In the genomic region with DNA sequence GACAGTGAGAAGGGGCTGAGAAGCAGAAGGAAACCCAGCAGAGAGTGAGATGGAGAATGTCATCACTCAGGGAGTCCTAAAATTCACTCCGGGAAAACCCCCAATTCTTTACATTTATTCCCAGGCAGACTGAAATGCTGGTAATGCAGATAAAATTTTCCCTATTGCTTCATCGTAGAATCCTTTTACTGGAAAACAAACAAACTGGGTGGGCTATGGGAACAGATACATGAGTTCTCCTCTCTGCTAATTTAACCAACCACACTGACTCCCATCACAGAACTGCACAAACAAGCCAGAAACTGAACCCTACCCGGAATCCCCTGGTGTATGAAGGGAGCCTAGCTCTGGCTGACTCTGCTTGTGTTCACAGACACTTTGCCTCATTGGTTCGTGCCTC, we compare ENCODE assay signal across 22 cellular contexts. TPM values are rescaled to one million over a fixed set of nuclear protein-coding genes. Genes with fewer than 3 reads are reported as not detected.
DNase-seq lines count a peak whose midpoint lies in the region; ATAC-seq and TF ChIP-seq lines count a peak whose summit lies in the region.
"Had no signal": no experiment of that assay in that cellular context is flagged by ENCODE, and none has a peak within 500 bp of the region (broad histone marks: within the 10 kb centered on the region; RNA-seq: fewer than 3 reads in every experiment).

No MANE protein-coding gene starts in this region.

- H3K27ac ChIP-seq in right atrium auricular region: peak overlapping the region; percentile 46 to 66
- peak overlapping the region; percentile 36 for H3K27ac ChIP-seq in endodermal cell (ENCODE audit: low read depth, low read length)
- H3K27ac ChIP-seq in muscle layer of duodenum (ENCODE audit: low read length): peak overlapping the region; percentile 62
- H3K27ac ChIP-seq in vagina: peak overlapping the region; percentile 82
- H3K27ac ChIP-seq: neural progenitor cell had no signal

- ATAC-seq in left ventricle myocardium superior (no peak), HG03045 (IDR thresholded peaks at IDR 0.05; ENCODE audit: unreplicated experiment) (no peak)
- ATAC-seq: activated CD8-positive, alpha-beta T cell treated with anti-CD3 and anti-CD28 coated beads for 36 hours; HCT116 had no signal

- H3K4me3 Mint-ChIP-seq in endodermal cell (no peak overlapping the region), Calu3 (ENCODE audit: low read depth, unreplicated experiment) (no peak overlapping the region)
- H3K4me3 Mint-ChIP-seq: activated CD8-positive, alpha-beta T cell treated with anti-CD3 and anti-CD28 coated beads for 36 hours; activated T-helper 1 cell treated with anti-CD3 and anti-CD28 coated beads, Interleukin-12 subunit alpha, Interleukin-12 subunit beta, Interleukin-2, Interleukin-4 antibody, amounts not matched to agents 30 ng/mL and 10 ng/mL and 1 ng/mL, durations not matched to agents 14 hours and 24 hours and 36 hours; CD4-positive, alpha-beta T cell; immature natural killer cell; neural progenitor cell had no signal

- intact Hi-C loops in left ventricle myocardium superior (cut with micrococcal nuclease) (no loop called here), vagina (cut with DNase I) (loop anchor here (5.0 to 10.0 kb wide), 2 partner anchors 62 to 144 kb away; no protein-coding TSS in a partner anchor), Calu3 (cut with micrococcal nuclease; ENCODE audit: unreplicated experiment) (loop anchor here (5.0 to 10.0 kb wide), 2 partner anchors 62 to 254 kb away; no protein-coding TSS in a partner anchor)

- no peak overlapping the region for H3K27ac Mint-ChIP-seq in endodermal cell
- no peak overlapping the region for H3K27ac Mint-ChIP-seq in Calu3 (ENCODE audit: unreplicated experiment)
- H3K27ac Mint-ChIP-seq: activated CD8-positive, alpha-beta T cell treated with anti-CD3 and anti-CD28 coated beads for 36 hours; activated T-helper 1 cell treated with anti-CD3 and anti-CD28 coated beads, Interleukin-12 subunit alpha, Interleukin-12 subunit beta, Interleukin-2, Interleukin-4 antibody, amounts not matched to agents 30 ng/mL and 10 ng/mL and 1 ng/mL, durations not matched to agents 14 hours and 24 hours and 36 hours; CD4-positive, alpha-beta T cell; immature natural killer cell; neural progenitor cell had no signal

- DNase-seq in right atrium auricular region (ENCODE audit: low spot score) (no peak), left ventricle myocardium superior (no peak), endodermal cell (no peak), vagina (ENCODE audit: extremely low spot score in 2 of 2) (no peak), Calu3 (no peak), T-helper 1 cell (no peak)
- DNase-seq: 8988T; activated CD8-positive, alpha-beta T cell treated with anti-CD3 and anti-CD28 coated beads for 36 hours; aorta; CD4-positive, alpha-beta T cell; effector CD4-positive, alpha-beta T cell; immature natural killer cell; KBM-7; NCI-H1105; stimulated activated naive CD4-positive, alpha-beta T cell had no signal

- CTCF ChIA-PET in Calu3 (lab: Charles Lee): no interaction called here

- H3K9ac ChIP-seq in endodermal cell (ENCODE audit: extremely low read depth, low read length, poor library complexity, severe bottlenecking): no peak overlapping the region
- H3K9ac ChIP-seq: neural progenitor cell had no signal

- no peak for TF ChIP-seq CTCF in right atrium auricular region (IDR thresholded peaks at IDR 0.05)
- TF ChIP-seq CTCF in endodermal cell (conservative IDR thresholded peaks at IDR 0.05): no peak
- no peak for TF ChIP-seq CTCF in vagina (IDR thresholded peaks at IDR 0.05)
- no peak for TF ChIP-seq CTCF in Calu3 (IDR thresholded peaks at IDR 0.05; ENCODE audit: unreplicated experiment)

- H3K4me1 ChIP-seq in right atrium auricular region (peaks cover 0 to 13% of the 10 kb centered on the region in 2 donors), endodermal cell (ENCODE audit: control insufficient read depth, insufficient read depth, low read length) (no peaks in the 10 kb centered on the region), muscle layer of duodenum (ENCODE audit: control insufficient read depth in 1 of 2, insufficient read depth in 2 of 2, low read length in 2 of 2) (peaks cover 0 to 21% of the 10 kb centered on the region in 2 donors), vagina (peaks cover 48% of the 10 kb centered on the region)
- H3K4me1 ChIP-seq: neural progenitor cell had no signal

- H3K36me3 Mint-ChIP-seq in endodermal cell (ENCODE audit: low read depth) (peaks cover 10% of the 10 kb centered on the region), Calu3 (ENCODE audit: insufficient read depth, unreplicated experiment) (no peaks in the 10 kb centered on the region)

- H3K27me3 ChIP-seq in right atrium auricular region: no peaks in the 10 kb centered on the region
- H3K27me3 ChIP-seq in endodermal cell (ENCODE audit: control insufficient read depth, insufficient read depth, low read length, poor library complexity, severe bottlenecking): no peaks in the 10 kb centered on the region
- H3K27me3 ChIP-seq in muscle layer of duodenum (ENCODE audit: low read depth, low read length): no peaks in the 10 kb centered on the region
- H3K27me3 ChIP-seq in vagina: no peaks in the 10 kb centered on the region
- H3K27me3 ChIP-seq: neural progenitor cell had no signal

- H3K27me3 Mint-ChIP-seq in endodermal cell (ENCODE audit: insufficient read depth) (no peaks in the 10 kb centered on the region), Calu3 (ENCODE audit: unreplicated experiment) (no peaks in the 10 kb centered on the region)
- H3K27me3 Mint-ChIP-seq: activated CD8-positive, alpha-beta T cell treated with anti-CD3 and anti-CD28 coated beads for 36 hours; CD4-positive, alpha-beta T cell had no signal

- no TSS peak for BruUV-seq in Calu3 (replicated peaks; lab: Mats Ljungman, UMichigan)

- H3K4me1 Mint-ChIP-seq in endodermal cell (peaks cover 4% of the 10 kb centered on the region), Calu3 (ENCODE audit: low read depth, unreplicated experiment) (peaks cover 8% of the 10 kb centered on the region)
- H3K4me1 Mint-ChIP-seq: immature natural killer cell, neural progenitor cell had no signal

- H3K36me3 ChIP-seq in right atrium auricular region: peaks cover 35% of the 10 kb centered on the region
- H3K36me3 ChIP-seq in endodermal cell (ENCODE audit: control insufficient read depth, insufficient read depth, low read length): peaks cover 20% of the 10 kb centered on the region
- peaks cover 25 to 32% of the 10 kb centered on the region in 2 donors for H3K36me3 ChIP-seq in muscle layer of duodenum (ENCODE audit: control insufficient read depth in 1 of 2, insufficient read depth in 2 of 2, low read length in 2 of 2)
- H3K36me3 ChIP-seq in vagina: peaks cover 0 to 12% of the 10 kb centered on the region in 2 donors
- H3K36me3 ChIP-seq: neural progenitor cell had no signal

- H3K9me3 Mint-ChIP-seq in endodermal cell (no peaks in the 10 kb centered on the region), Calu3 (ENCODE audit: low read depth, unreplicated experiment) (no peaks in the 10 kb centered on the region)
- H3K9me3 Mint-ChIP-seq: activated T-helper 1 cell treated with anti-CD3 and anti-CD28 coated beads, Interleukin-12 subunit alpha, Interleukin-12 subunit beta, Interleukin-2, Interleukin-4 antibody, amounts not matched to agents 30 ng/mL and 10 ng/mL and 1 ng/mL, durations not matched to agents 14 hours and 24 hours and 36 hours had no signal

- no peak overlapping the region for H3K4me3 ChIP-seq in right atrium auricular region
- H3K4me3 ChIP-seq in endodermal cell (ENCODE audit: low read length): no peak overlapping the region
- no peak overlapping the region for H3K4me3 ChIP-seq in muscle layer of duodenum (ENCODE audit: low read depth in 1 of 2, low read length in 2 of 2)
- H3K4me3 ChIP-seq in vagina: no peak overlapping the region
- H3K4me3 ChIP-seq: neural progenitor cell, skin epidermis had no signal

- H3K9me3 ChIP-seq in right atrium auricular region: no peaks in the 10 kb centered on the region
- H3K9me3 ChIP-seq in endodermal cell (ENCODE audit: control insufficient read depth, low read length): no peaks in the 10 kb centered on the region
- no peaks in the 10 kb centered on the region for H3K9me3 ChIP-seq in muscle layer of duodenum (ENCODE audit: control insufficient read depth in 1 of 2, low read length in 2 of 2)
- H3K9me3 ChIP-seq in vagina: no peaks in the 10 kb centered on the region

- TF ChIP-seq POLR2A in vagina (IDR thresholded peaks at IDR 0.05): no peak

- WGBS in endodermal cell (ENCODE audit: insufficient coverage in 1 of 2, insufficient read length in 1 of 2), 2 experiments: 93 to 100% methylated on average over 1 to 4 of the region's 4 CpGs

RNA-seq across cellular contexts. Expression of gene HEBP1, which starts 20.9 kb away (rescaled TPM):
- total RNA-seq in right atrium auricular region (10 to 100 TPM; 29.4 to 30.0 TPM), left ventricle myocardium superior (68.3 TPM), endodermal cell (10 to 100 TPM; 27.4 to 29.1 TPM), vagina (47.6 TPM), Calu3 (2022) (10.6 and 10.9 TPM in 2 replicates)
- 38.6 TPM for polyA plus RNA-seq in endodermal cell (2013, experiment 1 of 2)
- 38.0 TPM for polyA plus RNA-seq in endodermal cell (2013, experiment 2 of 2)

RNA-seq across cellular contexts. Expression of gene GPRC5D, which starts 27.2 kb away (rescaled TPM):
- total RNA-seq in right atrium auricular region (not detected), left ventricle myocardium superior (not detected), endodermal cell (not detected), vagina (not detected), Calu3 (2022) (not detected in 2 replicates)
- polyA plus RNA-seq in endodermal cell (2013, experiment 1 of 2): not detected
- not detected for polyA plus RNA-seq in endodermal cell (2013, experiment 2 of 2)
- total RNA-seq: activated CD8-positive, alpha-beta T cell treated with anti-CD3 and anti-CD28 coated beads for 36 hours; activated T-helper 1 cell treated with anti-CD3 and anti-CD28 coated beads, Interleukin-12 subunit alpha, Interleukin-12 subunit beta, Interleukin-2, Interleukin-4 antibody, amounts not matched to agents 30 ng/mL and 10 ng/mL and 1 ng/mL, durations not matched to agents 14 hours and 24 hours and 36 hours; CD4-positive, alpha-beta T cell; SK-MEL-5 had no signal
- polyA plus RNA-seq: aorta had no signal
